1 cellular context compared by ENCODE assay signal in genomic region chr11:10317776-10318526, GRCh38.
TF ChIP-seq lines count a peak whose summit lies in the region.

No MANE protein-coding gene starts in this region.

TF ChIP-seq in GM12878, 131 proteins besides CTCF, POLR2A, EP300 and RAD21 (continued from another document and continues in another):
- TF ChIP-seq SKIL (IDR thresholded peaks at IDR 0.05; ENCODE audit: low read depth, poor library complexity, severe bottlenecking) (no peak), DPF2 (IDR thresholded peaks at IDR 0.05) (peak; percentile 71), SRF (IDR thresholded peaks at IDR 0.05; ENCODE audit: low read depth in 2 of 2, low read length in 2 of 2) (peak in 1 of 2 experiments; percentile 76; a peak in 2 of 4 replicates), IKZF1 (conservative IDR thresholded peaks at IDR 0.05) (peak; percentile 40), ESRRA (IDR thresholded peaks at IDR 0.05; ENCODE audit: low read length) (no peak), POLR2AphosphoS2 (IDR thresholded peaks at IDR 0.05; ENCODE audit: low read depth, low read length) (no peak), BMI1 (IDR thresholded peaks at IDR 0.05; ENCODE audit: borderline replicate concordance) (no peak), WRNIP1 (IDR thresholded peaks at IDR 0.05; ENCODE audit: borderline replicate concordance, low read depth, low read length) (no peak), ZNF24 (IDR thresholded peaks at IDR 0.05) (no peak), EZH2 (IDR thresholded peaks at IDR 0.05; ENCODE audit: borderline replicate concordance, control insufficient read depth, low read depth, low read length) (no peak), MTA3 (IDR thresholded peaks at IDR 0.05; ENCODE audit: borderline replicate concordance, low read length) (0 out of 2 replicates have a peak, but pooled peaks have one; percentile 15), PAX5 (IDR thresholded peaks at IDR 0.05; ENCODE audit: borderline replicate concordance, low read depth, low read length) (peak; percentile 97), HDAC6 (IDR thresholded peaks at IDR 0.05; ENCODE audit: unreplicated experiment) (no peak), ZNF274 (IDR thresholded peaks at IDR 0.05; ENCODE audit: insufficient read depth, insufficient read length) (no peak), RCOR1 (conservative IDR thresholded peaks at IDR 0.05; ENCODE audit: low read depth, low read length) (no peak), IKZF2 (IDR thresholded peaks at IDR 0.05) (no peak; a peak in 2 of 4 replicates), GATAD2B (conservative IDR thresholded peaks at IDR 0.05; ENCODE audit: low read depth) (peak; percentile 32; the same call in 1 of the 2 replicates), BRCA1 (IDR thresholded peaks at IDR 0.05; ENCODE audit: low read depth, low read length) (no peak), RELB (IDR thresholded peaks at IDR 0.05; ENCODE audit: low read depth) (no peak; the same call in 1 of the 2 replicates), PAX8 (IDR thresholded peaks at IDR 0.05) (no peak), NFIC (IDR thresholded peaks at IDR 0.05; ENCODE audit: low read depth, low read length) (0 out of 2 replicates have a peak, but pooled peaks have one; percentile 5), ZBTB40 (IDR thresholded peaks at IDR 0.05; ENCODE audit: borderline replicate concordance) (no peak), FOXK2 (IDR thresholded peaks at IDR 0.05) (no peak), NR2C1 (IDR thresholded peaks at IDR 0.05) (peak; percentile 30; the same call in 1 of the 2 replicates), KDM1A (IDR thresholded peaks at IDR 0.05; ENCODE audit: borderline replicate concordance) (no peak), MYC (IDR thresholded peaks at IDR 0.05; ENCODE audit: insufficient read depth, insufficient read length, insufficient replicate concordance, low read length, severe bottlenecking) (no peak), ATF2 (IDR thresholded peaks at IDR 0.05; ENCODE audit: low read length) (0 out of 2 replicates have a peak, but pooled peaks have one; percentile 21), IRF3 (IDR thresholded peaks at IDR 0.05) (no peak), POLR2AphosphoS5 (IDR thresholded peaks at IDR 0.05; ENCODE audit: low read length) (no peak), TARDBP (IDR thresholded peaks at IDR 0.05; ENCODE audit: borderline replicate concordance) (no peak), SP1 (IDR thresholded peaks at IDR 0.05; ENCODE audit: low read depth, low read length) (peak; percentile 34), MTA2 (IDR thresholded peaks at IDR 0.05; ENCODE audit: low read depth) (peak; percentile 84), STAT1 (conservative IDR thresholded peaks at IDR 0.05) (no peak), ATF3 (IDR thresholded peaks at IDR 0.05; ENCODE audit: borderline replicate concordance, extremely low read depth, low read depth, low read length) (no peak), ETV6 (conservative IDR thresholded peaks at IDR 0.05 in 1 of 2, IDR thresholded peaks at IDR 0.05 in 1 of 2; ENCODE audit: borderline replicate concordance in 1 of 2, low read depth in 1 of 2) (no peak), CBX5 (IDR thresholded peaks at IDR 0.05; ENCODE audit: low read depth) (no peak), CHD2 (IDR thresholded peaks at IDR 0.05; ENCODE audit: borderline replicate concordance, low read depth, low read length) (no peak), HCFC1 (IDR thresholded peaks at IDR 0.05; ENCODE audit: low read length) (no peak), SMC3 (IDR thresholded peaks at IDR 0.05; ENCODE audit: borderline replicate concordance, low read length) (no peak), KLF5 (IDR thresholded peaks at IDR 0.05; ENCODE audit: partially characterized antibody) (no peak), ZZZ3 (IDR thresholded peaks at IDR 0.05; ENCODE audit: control insufficient read depth, insufficient read length, low read depth) (no peak), RAD51 (IDR thresholded peaks at IDR 0.05) (peak; percentile 43; the same call in 1 of the 2 replicates), SUZ12 (IDR thresholded peaks at IDR 0.05; ENCODE audit: unreplicated experiment) (no peak), CHD4 (IDR thresholded peaks at IDR 0.05) (no peak), FOS (IDR thresholded peaks at IDR 0.05; ENCODE audit: borderline replicate concordance, extremely low read depth, insufficient read length) (no peak), JUNB (IDR thresholded peaks at IDR 0.05) (no peak), RBBP5 (conservative IDR thresholded peaks at IDR 0.05) (no peak), PBX3 (IDR thresholded peaks at IDR 0.05; ENCODE audit: insufficient replicate concordance, low read depth, low read length) (no peak), SUPT20H (IDR thresholded peaks at IDR 0.05; ENCODE audit: borderline replicate concordance, control insufficient read depth, low read depth, low read length) (no peak), E4F1 (IDR thresholded peaks at IDR 0.05; ENCODE audit: borderline replicate concordance, partially characterized antibody) (no peak), USF1 (IDR thresholded peaks at IDR 0.05; ENCODE audit: borderline replicate concordance, extremely low read length, insufficient read depth, low read depth, low read length) (no peak), ZNF217 (IDR thresholded peaks at IDR 0.05) (no peak), NR2C2 (IDR thresholded peaks at IDR 0.05; ENCODE audit: borderline replicate concordance, control insufficient read depth, insufficient read length, low read depth) (no peak), CHD1 (IDR thresholded peaks at IDR 0.05; ENCODE audit: low read depth, low read length) (no peak), SREBF2 (IDR thresholded peaks at IDR 0.05; ENCODE audit: low read length) (no peak), CREB1 (IDR thresholded peaks at IDR 0.05; ENCODE audit: low read depth) (0 out of 2 replicates have a peak, but pooled peaks have one; percentile 5)
